8 cellular contexts compared by ENCODE assay signal in the genomic region with DNA sequence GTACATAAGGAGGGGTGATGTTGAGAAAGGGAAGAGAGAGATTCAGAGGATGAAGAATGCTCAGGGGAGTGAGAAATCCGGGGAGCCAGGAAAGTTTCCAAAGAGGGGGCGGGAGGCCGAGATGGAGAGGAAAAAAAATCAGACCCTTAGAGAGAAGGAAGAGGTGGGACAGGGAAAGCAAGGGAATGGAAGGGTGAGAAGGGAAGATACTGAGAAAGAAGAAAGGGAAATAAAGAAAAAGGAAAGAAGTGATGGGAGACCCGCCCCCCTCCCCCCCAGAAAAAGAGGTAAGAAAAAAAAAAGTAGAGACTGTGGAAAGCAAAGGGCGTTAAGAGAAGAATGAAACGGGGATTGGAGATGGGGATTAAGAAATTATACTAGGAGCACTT. TPM values are rescaled to one million over a fixed set of nuclear protein-coding genes. Genes with fewer than 3 reads are reported as not detected.
DNase-seq lines count a peak whose midpoint lies in the region; ATAC-seq and TF ChIP-seq lines count a peak whose summit lies in the region.

No MANE protein-coding gene starts in this region.

- no peak for TF ChIP-seq POLR2A in tibial nerve (IDR thresholded peaks at IDR 0.05)

- no peak overlapping the region for H4K91ac ChIP-seq in mesenchymal stem cell (ENCODE audit: low read length)

- dilution Hi-C loops in mammary epithelial cell (cut with HindIII; ENCODE audit: low sequenced_read_pairs) = no loop called here

- no peak for TF ChIP-seq EP300 in tibial nerve (IDR thresholded peaks at IDR 0.05)

- H2BK120ac ChIP-seq in mesenchymal stem cell (ENCODE audit: low read depth, low read length) = no peak overlapping the region

- H3K79me1 ChIP-seq in mesenchymal stem cell (replicated peaks; ENCODE audit: low read length, poor library complexity, severe bottlenecking) = no peaks in the 10 kb centered on the region

- H3K27me3 ChIP-seq in mammary epithelial cell (ENCODE audit: insufficient read depth, low read length) = no peaks in the 10 kb centered on the region
- H3K27me3 ChIP-seq in mesenchymal stem cell (ENCODE audit: control insufficient read depth in 1 of 2, insufficient read depth in 1 of 2, low read length in 2 of 2) = no peaks in the 10 kb centered on the region
- peaks cover 0 to 19% of the 10 kb centered on the region in 2 donors for H3K27me3 ChIP-seq in tibial nerve

- CTCF ChIA-PET in mammary epithelial cell (lab: Charles Lee; ENCODE audit: low non-redundant PET) = no interaction called here

- DNase-seq in activated T-cell treated with anti-CD3 and anti-CD28 coated beads, Interleukin-2, amount 50 U/mL, for 4 hours = no peak
- DNase-seq in activated T-cell treated with anti-CD3 and anti-CD28 coated beads for 4 hours = no peak
- no peak for DNase-seq in mammary epithelial cell
- no peak for DNase-seq in mesenchymal stem cell
- DNase-seq in tibial nerve (ENCODE audit: low spot score in 2 of 2) = no peak
- no peak for DNase-seq in NCI-H1436 (lab: John Stamatoyannopoulos, UW)
- no peak for DNase-seq in SW 1271 (lab: John Stamatoyannopoulos, UW)

- H3K4me3 Mint-ChIP-seq in activated T-cell treated with anti-CD3 and anti-CD28 coated beads, Interleukin-2, amount 50 U/mL, for 4 hours = peak overlapping the region; percentile 88

- H2AK5ac ChIP-seq in mesenchymal stem cell (ENCODE audit: low read length, severe bottlenecking) = no peak overlapping the region

- no peaks in the 10 kb centered on the region for H3K79me2 ChIP-seq in mammary epithelial cell (ENCODE audit: insufficient read depth, low read length)

- H3K36me3 Mint-ChIP-seq in activated T-cell treated with anti-CD3 and anti-CD28 coated beads, Interleukin-2, amount 50 U/mL, for 4 hours (ENCODE audit: insufficient read depth) = no peaks in the 10 kb centered on the region

- H4K8ac ChIP-seq in mesenchymal stem cell (ENCODE audit: low read length) = no peak overlapping the region

- peak overlapping the region; percentile 94 for H2AFZ ChIP-seq in mammary epithelial cell (ENCODE audit: low read depth, low read length)
- peak overlapping the region; percentile 72 for H2AFZ ChIP-seq in mesenchymal stem cell (ENCODE audit: low read depth, low read length)

- H4K20me1 ChIP-seq in mammary epithelial cell (ENCODE audit: insufficient read depth, low read length) = no peaks in the 10 kb centered on the region

- H3K4me3 ChIP-seq in mammary epithelial cell (replicated peaks in 1 of 3; ENCODE audit: insufficient read depth in 1 of 3, low read depth in 2 of 3, low read length in 3 of 3) (peak overlapping the region; percentile 57 to 87 (median 59)), mesenchymal stem cell (ENCODE audit: insufficient read depth in 1 of 2, low read depth in 1 of 2, low read length in 2 of 2) (peak overlapping the region; percentile 69 to 86), tibial nerve (peak overlapping the region; percentile 64 to 87 (median 75))

- no TSS peak for BruUV-seq in mammary epithelial cell (replicated peaks; lab: Mats Ljungman, UMichigan)

- H3K9me3 ChIP-seq in mammary epithelial cell (replicated peaks; ENCODE audit: insufficient read depth, low read length) = no peaks in the 10 kb centered on the region
- H3K9me3 ChIP-seq in mesenchymal stem cell (ENCODE audit: control insufficient read depth, low read length) = no peaks in the 10 kb centered on the region
- no peaks in the 10 kb centered on the region for H3K9me3 ChIP-seq in tibial nerve

- WGBS in mammary epithelial cell (ENCODE audit: low coverage, missing lambda C conversion rate) = 35% methylated on average over 2 of the region's 6 CpGs
- WGBS in mesenchymal stem cell = 33% methylated on average over 5 of the region's 6 CpGs
- 19 to 29% methylated on average over 6 of the region's 6 CpGs for WGBS in tibial nerve, 2 donors

- no peak overlapping the region for H3K23ac ChIP-seq in mesenchymal stem cell (ENCODE audit: low read length in 2 of 2)

- no peak for TF ChIP-seq CTCF in mammary epithelial cell (conservative IDR thresholded peaks at IDR 0.05 in 1 of 2, IDR thresholded peaks at IDR 0.05 in 1 of 2; ENCODE audit: extremely low read depth in 1 of 2, insufficient read depth in 1 of 2, low read depth in 1 of 2, low read length in 2 of 2)
- no peak for TF ChIP-seq CTCF in tibial nerve (IDR thresholded peaks at IDR 0.05)

- H3K36me3 ChIP-seq in mammary epithelial cell (ENCODE audit: insufficient read depth, low read length) (no peaks in the 10 kb centered on the region), mesenchymal stem cell (ENCODE audit: control insufficient read depth in 1 of 2, insufficient read depth in 2 of 2, low read depth in 1 of 2, low read length in 2 of 2) (no peaks in the 10 kb centered on the region), tibial nerve (no peaks in the 10 kb centered on the region)

- no peak overlapping the region for H2BK15ac ChIP-seq in mesenchymal stem cell (ENCODE audit: low read depth, poor library complexity, severe bottlenecking)

- no peak overlapping the region for H3K4ac ChIP-seq in mesenchymal stem cell (ENCODE audit: low read depth in 1 of 2, low read length in 2 of 2)

- H3K9ac ChIP-seq in mammary epithelial cell (ENCODE audit: insufficient read depth, low read length) (peak overlapping the region; percentile 62), mesenchymal stem cell (ENCODE audit: low read length) (peak overlapping the region; percentile 98)

- H3K9me3 Mint-ChIP-seq in activated T-cell treated with anti-CD3 and anti-CD28 coated beads, Interleukin-2, amount 50 U/mL, for 4 hours = no peaks in the 10 kb centered on the region

- H3K14ac ChIP-seq in mesenchymal stem cell (ENCODE audit: low read length in 2 of 2) = no peak overlapping the region

- in situ Hi-C loops in mammary epithelial cell (cut with MboI; ENCODE audit: low sequenced_read_pairs in 2 of 2) = loop anchor here (25.0 kb wide), 2 partner anchors 296 to 1196 kb away; no protein-coding TSS in a partner anchor

- H3K4me2 ChIP-seq in mammary epithelial cell (ENCODE audit: insufficient read depth, low read depth, low read length) = peak overlapping the region; percentile 94
- peak overlapping the region; percentile 79 for H3K4me2 ChIP-seq in mesenchymal stem cell (ENCODE audit: low read length, poor library complexity, severe bottlenecking)

- H2BK5ac ChIP-seq in mesenchymal stem cell (ENCODE audit: low read depth, low read length, poor library complexity, severe bottlenecking) = no peak overlapping the region

- ATAC-seq in activated T-cell treated with anti-CD3 and anti-CD28 coated beads, Interleukin-2, amount 50 U/mL, for 4 hours = no peak
- no peak for ATAC-seq in HG03159 (IDR thresholded peaks at IDR 0.05; ENCODE audit: unreplicated experiment)

- H3K27ac ChIP-seq in mammary epithelial cell (ENCODE audit: insufficient read depth, low read depth, low read length) (peak overlapping the region; percentile 75), mesenchymal stem cell (ENCODE audit: low read length, poor library complexity, severe bottlenecking) (no peak overlapping the region), tibial nerve (peak overlapping the region in 3 of 4 donors; percentile 40 to 86 (median 75))

- intact Hi-C loops in mammary epithelial cell (cut with micrococcal nuclease) = loop anchor here (5.0 kb wide), 1 partner anchor 391 kb away; no protein-coding TSS in a partner anchor

- H3K4me1 ChIP-seq in mammary epithelial cell (ENCODE audit: insufficient read depth, low read length) (peaks cover 11% of the 10 kb centered on the region), mesenchymal stem cell (ENCODE audit: control insufficient read depth, insufficient read depth, low read depth, low read length) (no peaks in the 10 kb centered on the region), tibial nerve (peaks cover 0 to 10% (median 0%) of the 10 kb centered on the region in 4 donors)

- H2BK12ac ChIP-seq in mesenchymal stem cell (ENCODE audit: low read length in 2 of 2) = no peak overlapping the region

- peaks cover 15% of the 10 kb centered on the region for H3K4me1 Mint-ChIP-seq in activated T-cell treated with anti-CD3 and anti-CD28 coated beads, Interleukin-2, amount 50 U/mL, for 4 hours (ENCODE audit: low read depth)

- no peaks in the 10 kb centered on the region for H3K27me3 Mint-ChIP-seq in activated T-cell treated with anti-CD3 and anti-CD28 coated beads, Interleukin-2, amount 50 U/mL, for 4 hours (ENCODE audit: low read depth)

- no peak overlapping the region for H3K18ac ChIP-seq in mesenchymal stem cell (ENCODE audit: low read depth in 1 of 2, low read length in 2 of 2)

RNA-seq across cellular contexts. Expression of gene DYNLRB2, which starts 0.5 kb away (rescaled TPM):
- total RNA-seq in activated T-cell treated with anti-CD3 and anti-CD28 coated beads, Interleukin-2, amount 50 U/mL, for 4 hours = not detected
- under 1 TPM in 1 of 2 donors, not detected in 1; 0.33 TPM for total RNA-seq in mammary epithelial cell
- polyA plus RNA-seq in mammary epithelial cell = not detected
- polyA minus RNA-seq in mammary epithelial cell = not detected
- polyA plus RNA-seq in mesenchymal stem cell (2013, experiment 1 of 2) = not detected
- not detected for polyA plus RNA-seq in mesenchymal stem cell (2013, experiment 2 of 2)
- 1 to 10 TPM in 1 of 4 donors, under 1 TPM in 1, not detected in 2; 0.39 to 5.0 TPM for total RNA-seq in tibial nerve
